Comparison of ENCODE assay signal across 9 cellular contexts in the genomic region with DNA sequence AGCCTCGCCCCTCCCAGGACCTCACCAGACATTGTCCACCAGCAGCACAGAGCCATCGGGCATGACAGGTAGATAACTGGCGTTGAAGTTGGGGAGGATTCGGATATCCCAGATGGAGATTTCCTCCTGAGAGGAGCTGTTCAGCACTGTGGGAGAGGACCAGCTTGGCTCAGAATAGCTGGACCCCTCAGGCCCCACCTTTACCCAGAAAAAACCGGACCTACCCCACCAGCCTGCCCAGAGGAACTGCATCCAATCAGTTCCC. TPM values are rescaled to one million over a fixed set of nuclear protein-coding genes. Genes with fewer than 3 reads are reported as not detected.
DNase-seq lines count a peak whose midpoint lies in the region; ATAC-seq and TF ChIP-seq lines count a peak whose summit lies in the region.
"Had no signal": no experiment of that assay in that cellular context is flagged by ENCODE, and none has a peak within 500 bp of the region (broad histone marks: within the 10 kb centered on the region; RNA-seq: fewer than 3 reads in every experiment).

No MANE protein-coding gene starts in this region.

- ATAC-seq in natural killer cell treated with Interleukin-12 subunit alpha and Interleukin-12 subunit beta and Interleukin-15 and Interleukin-18, amount 100 ng/mL, for 72 hours = no peak
- ATAC-seq in HG03280 (IDR thresholded peaks at IDR 0.05; ENCODE audit: unreplicated experiment) (no peak), HG03354 (IDR thresholded peaks at IDR 0.05; ENCODE audit: poor library complexity, severe bottlenecking, unreplicated experiment) (no peak)

- H3K36me3 ChIP-seq in Karpas-422 (ENCODE audit: insufficient read depth, low read length) = peaks cover 6% of the 10 kb centered on the region
- H3K36me3 ChIP-seq: ovary had no signal

- no peak for DNase-seq in CD14-positive monocyte (ENCODE audit: low spot score)
- no peak for DNase-seq in Karpas-422
- no peak for DNase-seq in chondrocyte (ENCODE audit: low spot score)
- no peak for DNase-seq in natural killer cell treated with Interleukin-12 subunit alpha and Interleukin-12 subunit beta and Interleukin-15 and Interleukin-18, amount 100 ng/mL, for 72 hours (ENCODE audit: low spot score)
- DNase-seq in HK-2 (ENCODE audit: unreplicated experiment) = no peak
- DNase-seq in stimulated activated CD4-positive, alpha-beta T cell treated with anti-CD3 and anti-CD28 coated beads, Interleukin-15, amount 100 ng/mL, for 24 hours = no peak
- DNase-seq: ovary had no signal

- H3K4me3 ChIP-seq in Karpas-422 (ENCODE audit: low read length) = peak overlapping the region; percentile 100
- H3K4me3 ChIP-seq: ovary had no signal

- peaks cover 21% of the 10 kb centered on the region for H3K79me2 ChIP-seq in Karpas-422 (ENCODE audit: low read length)

- H4K20me1 ChIP-seq in Karpas-422 (ENCODE audit: insufficient read depth, low read depth, low read length) = peaks cover 12% of the 10 kb centered on the region; the same call in 1 of the 2 replicates

- H2AFZ ChIP-seq in Karpas-422 (ENCODE audit: low read length) = no peak overlapping the region

- H3K9me3 Mint-ChIP-seq in CD14-positive monocyte = no peaks in the 10 kb centered on the region
- H3K9me3 Mint-ChIP-seq in chondrocyte (ENCODE audit: low read depth) = no peaks in the 10 kb centered on the region
- no peaks in the 10 kb centered on the region for H3K9me3 Mint-ChIP-seq in natural killer cell treated with Interleukin-12 subunit alpha and Interleukin-12 subunit beta and Interleukin-15 and Interleukin-18, amount 100 ng/mL, for 72 hours

- peaks cover 0 to 9% (median 5%) of the 10 kb centered on the region in 3 donors for H3K27me3 Mint-ChIP-seq in CD14-positive monocyte (ENCODE audit: low read depth in 3 of 3)
- H3K27me3 Mint-ChIP-seq in chondrocyte (ENCODE audit: low read depth) = no peaks in the 10 kb centered on the region
- H3K27me3 Mint-ChIP-seq in natural killer cell treated with Interleukin-12 subunit alpha and Interleukin-12 subunit beta and Interleukin-15 and Interleukin-18, amount 100 ng/mL, for 72 hours = no peaks in the 10 kb centered on the region

- H3K4me3 Mint-ChIP-seq in CD14-positive monocyte (peak overlapping the region; percentile 78 to 91), chondrocyte (ENCODE audit: unreplicated experiment) (peak overlapping the region; percentile 75)
- peak overlapping the region; percentile 80 for H3K4me3 Mint-ChIP-seq in natural killer cell treated with Interleukin-12 subunit alpha and Interleukin-12 subunit beta and Interleukin-15 and Interleukin-18, amount 100 ng/mL, for 72 hours

- peak overlapping the region; percentile 95 for H3K9ac ChIP-seq in Karpas-422 (ENCODE audit: low read length)

- H3K27ac Mint-ChIP-seq in CD14-positive monocyte (peak overlapping the region; percentile 75 to 92 (median 83)), chondrocyte (ENCODE audit: unreplicated experiment) (peak overlapping the region; percentile 76)
- peak overlapping the region; percentile 66 to 92 for H3K27ac Mint-ChIP-seq in natural killer cell treated with Interleukin-12 subunit alpha and Interleukin-12 subunit beta and Interleukin-15 and Interleukin-18, amount 100 ng/mL, for 72 hours

- no peaks in the 10 kb centered on the region for H3K27me3 ChIP-seq in Karpas-422 (ENCODE audit: low read length)
- H3K27me3 ChIP-seq: ovary had no signal

- H3K4me1 Mint-ChIP-seq in CD14-positive monocyte (peaks cover 56% of the 10 kb centered on the region), chondrocyte (ENCODE audit: low read depth) (peaks cover 28% of the 10 kb centered on the region)
- peaks cover 14 to 17% of the 10 kb centered on the region in 2 donors for H3K4me1 Mint-ChIP-seq in natural killer cell treated with Interleukin-12 subunit alpha and Interleukin-12 subunit beta and Interleukin-15 and Interleukin-18, amount 100 ng/mL, for 72 hours (ENCODE audit: low read depth in 2 of 2)

- peak overlapping the region; percentile 34; the same call in 1 of the 2 replicates for H3K27ac ChIP-seq in Karpas-422 (ENCODE audit: low read length)
- H3K27ac ChIP-seq: ovary had no signal

- peak overlapping the region; percentile 90 for H3K4me2 ChIP-seq in Karpas-422 (ENCODE audit: low read depth, low read length, poor library complexity, severe bottlenecking)

- TF ChIP-seq CTCF in CD14-positive monocyte (IDR thresholded peaks at IDR 0.05) (no peak), chondrocyte (IDR thresholded peaks at IDR 0.05) (no peak)

- peaks cover 33% of the 10 kb centered on the region for H3K4me1 ChIP-seq in Karpas-422 (ENCODE audit: low read length)

- no peaks in the 10 kb centered on the region for H3K9me3 ChIP-seq in Karpas-422 (ENCODE audit: low read length)
- H3K9me3 ChIP-seq: ovary had no signal

- H3K36me3 Mint-ChIP-seq in CD14-positive monocyte (peaks cover 39 to 52% of the 10 kb centered on the region in 2 donors), chondrocyte (ENCODE audit: low read depth) (peaks cover 7% of the 10 kb centered on the region)
- H3K36me3 Mint-ChIP-seq in natural killer cell treated with Interleukin-12 subunit alpha and Interleukin-12 subunit beta and Interleukin-15 and Interleukin-18, amount 100 ng/mL, for 72 hours = peaks cover 7% of the 10 kb centered on the region

- intact Hi-C loops in CD14-positive monocyte (cut with micrococcal nuclease) = no loop called here

- no peaks in the 10 kb centered on the region for H3K9me2 ChIP-seq in Karpas-422 (replicated peaks; ENCODE audit: insufficient read depth, low read length)

RNA-seq across cellular contexts. Expression of a gene that starts 1.5 kb away (rescaled TPM):
- 1 to 10 TPM; 1.0 to 1.6 TPM for polyA plus RNA-seq in CD14-positive monocyte
- 15.8 and 23.3 TPM in 2 replicates for total RNA-seq in Karpas-422 (2014; rRNA removed; shearing (Covaris generic); ENCODE audit: low replicate concordance)
- total RNA-seq in chondrocyte = 15.4 to 19.7 TPM (median 16.3 TPM) in 3 replicates
- 10 to 100 TPM; 46.2 to 52.7 TPM for total RNA-seq in natural killer cell treated with Interleukin-12 subunit alpha and Interleukin-12 subunit beta and Interleukin-15 and Interleukin-18, amount 100 ng/mL, for 72 hours

RNA-seq across cellular contexts. Expression of a gene that starts 8.3 kb away (rescaled TPM):
- polyA plus RNA-seq in CD14-positive monocyte = 100 to 1,000 TPM; 621 to 754 TPM
- 171 and 292 TPM in 2 replicates for total RNA-seq in Karpas-422 (2014; rRNA removed; shearing (Covaris generic); ENCODE audit: low replicate concordance)
- 73.2 to 89.4 TPM (median 75.7 TPM) in 3 replicates for total RNA-seq in chondrocyte
- 100 to 1,000 TPM; 124 to 145 TPM for total RNA-seq in natural killer cell treated with Interleukin-12 subunit alpha and Interleukin-12 subunit beta and Interleukin-15 and Interleukin-18, amount 100 ng/mL, for 72 hours

RNA-seq across cellular contexts. Expression of a gene that starts 11.4 kb away (rescaled TPM):
- not detected for polyA plus RNA-seq in CD14-positive monocyte
- 0.11 TPM in 1 of 2 replicates, not detected in the other for total RNA-seq in Karpas-422 (2014; rRNA removed; shearing (Covaris generic); ENCODE audit: low replicate concordance)
- 1.8 to 4.9 TPM (median 4.3 TPM) in 3 replicates for total RNA-seq in chondrocyte
- total RNA-seq in natural killer cell treated with Interleukin-12 subunit alpha and Interleukin-12 subunit beta and Interleukin-15 and Interleukin-18, amount 100 ng/mL, for 72 hours = 1 to 10 TPM in 1 of 2 donors, under 1 TPM in 1; 0.57 to 1.1 TPM

RNA-seq across cellular contexts. Expression of a gene that starts 20.2 kb away (rescaled TPM):
- not detected for polyA plus RNA-seq in CD14-positive monocyte
- total RNA-seq in Karpas-422 (2014; rRNA removed; shearing (Covaris generic); ENCODE audit: low replicate concordance) = 1.9 and 5.3 TPM in 2 replicates
- total RNA-seq in chondrocyte = 6.2 to 7.3 TPM (median 6.7 TPM) in 3 replicates
- 1 to 10 TPM; 2.6 to 2.7 TPM for total RNA-seq in natural killer cell treated with Interleukin-12 subunit alpha and Interleukin-12 subunit beta and Interleukin-15 and Interleukin-18, amount 100 ng/mL, for 72 hours

RNA-seq across cellular contexts. Expression of a gene that starts 20.7 kb away (rescaled TPM):
- under 1 TPM in 1 of 2 donors, not detected in 1; 0.39 TPM for polyA plus RNA-seq in CD14-positive monocyte
- total RNA-seq in Karpas-422 (2014; rRNA removed; shearing (Covaris generic); ENCODE audit: low replicate concordance) = 8.1 and 22.1 TPM in 2 replicates
- total RNA-seq in chondrocyte = 0.57 to 1.2 TPM (median 0.64 TPM) in 3 replicates
- total RNA-seq in natural killer cell treated with Interleukin-12 subunit alpha and Interleukin-12 subunit beta and Interleukin-15 and Interleukin-18, amount 100 ng/mL, for 72 hours = 10 to 100 TPM; 13.7 to 24.4 TPM
